8 cellular contexts compared by ENCODE assay signal in the genomic region with DNA sequence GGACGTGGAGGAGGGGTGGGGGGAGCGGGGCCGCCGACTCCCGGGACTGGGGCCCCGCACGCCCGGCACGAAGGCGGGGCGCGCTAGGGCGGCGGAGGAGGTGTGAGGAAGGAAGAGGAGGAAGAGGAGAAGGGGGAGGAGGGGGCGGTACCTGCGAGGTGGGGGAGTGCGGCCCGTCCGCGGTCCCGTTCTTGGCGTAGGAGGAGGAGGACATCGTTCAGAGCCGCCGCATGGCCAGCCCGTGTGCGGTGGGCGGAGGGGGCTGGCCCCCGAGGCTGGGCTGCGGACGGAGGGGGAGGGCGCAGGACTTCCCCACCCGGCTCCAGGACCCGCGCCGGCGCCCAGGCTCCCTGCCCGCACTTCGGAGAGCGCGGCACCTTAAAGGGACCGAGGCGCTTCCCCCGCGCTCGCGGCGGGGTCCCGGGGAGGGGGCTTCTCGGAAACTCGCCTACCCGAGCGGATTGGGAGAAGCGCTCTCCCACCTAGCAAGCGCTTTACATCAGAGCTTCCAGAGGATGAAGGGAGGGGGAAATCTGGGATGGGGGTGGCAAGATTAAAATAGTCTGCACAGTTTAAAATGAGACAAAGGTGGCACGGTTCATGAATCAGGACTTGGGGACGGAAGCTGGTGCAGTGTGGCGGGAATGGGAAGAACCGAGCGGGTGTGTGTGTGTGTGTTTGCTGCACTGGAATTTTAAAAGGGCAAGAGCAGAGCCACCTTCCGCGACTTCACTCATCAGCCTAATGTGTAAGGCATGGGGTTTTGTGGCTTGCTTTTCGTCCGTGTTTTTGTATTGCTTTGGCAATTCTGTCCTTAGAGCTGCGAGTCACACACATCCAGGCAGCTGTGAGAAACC. TPM values are rescaled to one million over a fixed set of nuclear protein-coding genes. Genes with fewer than 3 reads are reported as not detected.
A peak's percentile ranks its signal among the peaks of the same experiment; 100 is the strongest.
DNase-seq lines count a peak whose midpoint lies in the region; ATAC-seq, FAIRE-seq and TF ChIP-seq lines count a peak whose summit lies in the region.

A gene (minus strand): TSS at position 247 of the 857 bp plus-strand sequence.

- no peaks in the 10 kb centered on the region for H3K36me3 ChIP-seq in CD8-positive, alpha-beta memory T cell (ENCODE audit: insufficient read depth, low read length)
- H3K36me3 ChIP-seq in brain microvascular endothelial cell (replicated peaks) (no peaks in the 10 kb centered on the region), keratinocyte (ENCODE audit: control insufficient read depth in 2 of 2, extremely low read depth in 1 of 2, insufficient read depth in 2 of 2, low read length in 2 of 2) (no peaks in the 10 kb centered on the region)

- H3K27ac Mint-ChIP-seq in CD8-positive, alpha-beta memory T cell: peak within 1 kb of the TSS in 3 of 8 donors; percentile 26 to 73 (median 43)
- peak within 1 kb of the TSS; percentile 76 for H3K27ac Mint-ChIP-seq in stimulated activated naive B cell treated with anti-CD40 and anti-IgM and Interleukin-4, amounts not matched to agents 10 μg/mL and 1 μg/mL and 100 μg/mL, for 72 hours

- H4K20me1 ChIP-seq in keratinocyte (ENCODE audit: control insufficient read depth, extremely low read depth, insufficient read depth, low read length): no peaks in the 10 kb centered on the region

- dilution Hi-C loops in keratinocyte (cut with MboI; ENCODE audit: extremely low pct_ligation_motif_present, low sequenced_read_pairs): no loop called here

- POLR2A ChIA-PET in CD8-positive, alpha-beta memory T cell (lab: Charles Lee): no interaction called here

- H3K36me3 Mint-ChIP-seq in CD8-positive, alpha-beta memory T cell: peaks cover 0 to 3% (median 0%) of the 10 kb centered on the region in 3 donors
- H3K36me3 Mint-ChIP-seq in stimulated activated naive B cell treated with anti-CD40 and anti-IgM and Interleukin-4, amounts not matched to agents 10 μg/mL and 1 μg/mL and 100 μg/mL, for 72 hours: no peaks in the 10 kb centered on the region

- peak within 1 kb of the TSS; percentile 87 for H3K4me2 ChIP-seq in keratinocyte (ENCODE audit: control insufficient read depth, extremely low read depth, insufficient read depth, low read depth, low read length)

- H3K4me1 ChIP-seq in CD8-positive, alpha-beta memory T cell (ENCODE audit: insufficient read depth, low read length): peaks cover 12% of the 10 kb centered on the region
- H3K4me1 ChIP-seq in keratinocyte (ENCODE audit: control insufficient read depth, extremely low read depth, insufficient read depth, low read length): peaks cover 17% of the 10 kb centered on the region

- no peaks in the 10 kb centered on the region for H3K9me3 ChIP-seq in CD8-positive, alpha-beta memory T cell (ENCODE audit: low read length)
- no peaks in the 10 kb centered on the region for H3K9me3 ChIP-seq in keratinocyte (ENCODE audit: control insufficient read depth, low read depth, low read length)

- peak within 1 kb of the TSS; percentile 81 to 90 (median 87) for H3K4me3 Mint-ChIP-seq in CD8-positive, alpha-beta memory T cell
- peak within 1 kb of the TSS; percentile 83 to 94 for H3K4me3 Mint-ChIP-seq in stimulated activated naive B cell treated with anti-CD40 and anti-IgM and Interleukin-4, amounts not matched to agents 10 μg/mL and 1 μg/mL and 100 μg/mL, for 72 hours

- H3K9me1 ChIP-seq in keratinocyte (ENCODE audit: control insufficient read depth, extremely low read depth, insufficient read depth, low read length): no peaks in the 10 kb centered on the region

- peaks cover 28% of the 10 kb centered on the region for H3K27me3 ChIP-seq in CD8-positive, alpha-beta memory T cell (ENCODE audit: insufficient read depth, low read length, poor library complexity, severe bottlenecking)
- H3K27me3 ChIP-seq in brain microvascular endothelial cell (replicated peaks) (peaks cover 31% of the 10 kb centered on the region), keratinocyte (ENCODE audit: control insufficient read depth, extremely low read depth, insufficient read depth, low read length) (peaks cover 59% of the 10 kb centered on the region)

- H3K27me3 Mint-ChIP-seq in CD8-positive, alpha-beta memory T cell: peaks cover 39 to 59% of the 10 kb centered on the region in 2 donors
- peaks cover 28 to 31% of the 10 kb centered on the region in 2 donors for H3K27me3 Mint-ChIP-seq in stimulated activated naive B cell treated with anti-CD40 and anti-IgM and Interleukin-4, amounts not matched to agents 10 μg/mL and 1 μg/mL and 100 μg/mL, for 72 hours

- no peak within 1 kb of the TSS for H2AFZ ChIP-seq in keratinocyte (ENCODE audit: control insufficient read depth, low read length)

- CTCF ChIA-PET in CD8-positive, alpha-beta memory T cell (lab: Charles Lee): no interaction called here

- FAIRE-seq in keratinocyte (lab: Jason Lieb, UNC): no peak

- no peak for TF ChIP-seq CTCF in brain microvascular endothelial cell (IDR thresholded peaks at IDR 0.05; ENCODE audit: low read depth, low read length, missing control alignments)
- TF ChIP-seq CTCF in keratinocyte (optimal IDR thresholded peaks at IDR 0.05 in 1 of 3, IDR thresholded peaks at IDR 0.05 in 1 of 3, conservative IDR thresholded peaks at IDR 0.05 in 1 of 3; ENCODE audit: extremely low read depth in 1 of 3, insufficient read depth in 2 of 3, low read length in 3 of 3): no peak

- H3K4me1 Mint-ChIP-seq in CD8-positive, alpha-beta memory T cell: peaks cover 16 to 25% (median 19%) of the 10 kb centered on the region in 3 donors
- H3K4me1 Mint-ChIP-seq in stimulated activated naive B cell treated with anti-CD40 and anti-IgM and Interleukin-4, amounts not matched to agents 10 μg/mL and 1 μg/mL and 100 μg/mL, for 72 hours: peaks cover 22 to 35% of the 10 kb centered on the region in 2 donors

- H3K9me3 Mint-ChIP-seq in CD8-positive, alpha-beta memory T cell: no peaks in the 10 kb centered on the region
- H3K9me3 Mint-ChIP-seq in stimulated activated naive B cell treated with anti-CD40 and anti-IgM and Interleukin-4, amounts not matched to agents 10 μg/mL and 1 μg/mL and 100 μg/mL, for 72 hours: no peaks in the 10 kb centered on the region

- in situ Hi-C loops in brain microvascular endothelial cell (cut with HindIII; ENCODE audit: low pct_ligation_motif_present, low sequenced_read_pairs): no loop called here

- H3K27ac ChIP-seq in CD8-positive, alpha-beta memory T cell (ENCODE audit: low read depth, low read length): no peak within 1 kb of the TSS
- H3K27ac ChIP-seq in brain microvascular endothelial cell (no peak within 1 kb of the TSS), keratinocyte (ENCODE audit: control insufficient read depth, insufficient read depth, low read length) (no peak within 1 kb of the TSS)

- DNase-seq in CD8-positive, alpha-beta memory T cell: no peak
- DNase-seq in NCI-H69 (lab: John Stamatoyannopoulos, UW) (peak; percentile 31), brain microvascular endothelial cell (peak; percentile 1), keratinocyte (ENCODE audit: low read depth, low spot score) (no peak), ureter (ENCODE audit: low spot score) (no peak), kidney glomerular epithelial cell (lab: John Stamatoyannopoulos, UW) (no peak)
- no peak for DNase-seq in stimulated activated naive B cell treated with anti-CD40 and anti-IgM and Interleukin-4, amounts not matched to agents 10 μg/mL and 1 μg/mL and 100 μg/mL, for 72 hours

- peak within 1 kb of the TSS; percentile 3 for H3K9ac ChIP-seq in keratinocyte (ENCODE audit: control insufficient read depth, extremely low read depth, insufficient read depth, low read length)

- ATAC-seq in GM19372 (IDR thresholded peaks at IDR 0.05; ENCODE audit: low read depth, unreplicated experiment): peak; percentile 40
- ATAC-seq in stimulated activated naive B cell treated with anti-CD40 and anti-IgM and Interleukin-4, amounts not matched to agents 10 μg/mL and 1 μg/mL and 100 μg/mL, for 72 hours (replicated peaks): peak; percentile 70 to 72

- H3K4me3 ChIP-seq in CD8-positive, alpha-beta memory T cell (ENCODE audit: low read length): peak within 1 kb of the TSS; percentile 47
- H3K4me3 ChIP-seq in brain microvascular endothelial cell (ENCODE audit: low read depth, low read length) (peak within 1 kb of the TSS; percentile 52), keratinocyte (ENCODE audit: control insufficient read depth in 2 of 3, extremely low read depth in 1 of 3, insufficient read depth in 2 of 3, low read depth in 1 of 3, low read length in 3 of 3) (peak within 1 kb of the TSS; percentile 18 to 62 (median 53))

- H3K79me2 ChIP-seq in keratinocyte (ENCODE audit: control insufficient read depth, insufficient read depth, low read length): no peaks in the 10 kb centered on the region

RNA-seq across cellular contexts. Expression of the gene that starts here (rescaled TPM):
- under 1 TPM; 0.18 to 0.20 TPM for total RNA-seq in CD8-positive, alpha-beta memory T cell
- not detected for polyA plus RNA-seq in CD8-positive, alpha-beta memory T cell
- 0.08 to 0.82 TPM (median 0.30 TPM) in 3 replicates for polyA plus RNA-seq in keratinocyte
- 0.26 TPM for polyA plus RNA-seq in keratinocyte (2011; ENCODE audit: low read depth)
- polyA plus RNA-seq in keratinocyte (2011; cell fraction: cytosol; rRNA removed): 0.01 and 0.07 TPM in 2 replicates
- 0.55 and 1.4 TPM in 2 replicates for polyA plus RNA-seq in keratinocyte (2011; cell fraction: nucleus; rRNA removed)
- 0.28 TPM in 1 of 2 replicates, not detected in the other for polyA plus RNA-seq in keratinocyte (2012; ENCODE audit: low replicate concordance)
- polyA minus RNA-seq in keratinocyte: 2.0 to 3.1 TPM in 2 of 3 replicates, not detected in the other
- polyA minus RNA-seq in keratinocyte (2011; cell fraction: cytosol; rRNA and poly(A)+ RNA removed): 2.1 TPM
- polyA minus RNA-seq in keratinocyte (2011; cell fraction: nucleus; rRNA and poly(A)+ RNA removed): 0.53 and 2.8 TPM in 2 replicates
- total RNA-seq in ureter: 3.3 TPM

Comparison
In these comparisons a context has a peak if more than half of its experiments do, and no peak if none do; other contexts are left out.
1. DNase-seq: peak in NCI-H69 (single experiment) and brain microvascular endothelial cell (single experiment); none in CD8-positive, alpha-beta memory T cell (0 of 5), keratinocyte (single experiment), stimulated activated naive B cell treated with anti-CD40 and anti-IgM and Interleukin-4, amounts not matched to agents 10 μg/mL and 1 μg/mL and 100 μg/mL, for 72 hours (single experiment), ureter (single experiment) and kidney glomerular epithelial cell (single experiment).
2. Peak in every context shown above with its lines, with median percentiles within 50 percentile points of each other: H3K4me3 ChIP-seq.